In the genomic region with DNA sequence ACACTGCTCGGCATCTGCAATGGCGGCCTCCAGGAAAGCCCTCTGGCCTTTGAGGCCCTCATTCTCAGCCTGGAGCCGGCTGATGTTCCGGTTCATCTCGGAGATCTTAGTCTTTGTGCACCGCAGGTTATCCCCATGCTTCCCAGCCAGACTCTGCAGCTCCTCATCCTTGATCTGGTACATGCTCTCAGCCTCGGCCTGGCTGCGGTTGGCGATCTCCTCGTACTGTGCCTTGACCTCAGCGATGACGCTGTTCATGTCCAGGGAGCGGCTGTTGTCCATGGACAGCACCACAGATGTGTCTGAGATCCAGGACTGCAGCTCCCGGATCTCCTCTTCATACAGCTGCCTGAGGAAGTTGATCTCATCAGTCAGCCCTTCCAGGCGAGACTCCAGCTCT, we compare ENCODE assay signal across 22 cellular contexts.
"Had no signal": no experiment of that assay in that cellular context is flagged by ENCODE, and none has a peak within 500 bp of the region (broad histone marks: within the 10 kb centered on the region; RNA-seq: fewer than 3 reads in every experiment).

No MANE protein-coding gene starts in this region.

- H3K27me3 ChIP-seq: MG63, SJCRH30 had no signal

- ATAC-seq: Panc1, PC-3, SK-N-SH treated with all-trans-retinoic acid at 6 μM for 48 hours had no signal

- H3K4me1 ChIP-seq: SJCRH30 had no signal

- DNase-seq: IMR-90, Karpas-422, KG1, MG63, NCI-H1092, NCI-H1105 treated with DMSO at 0.1 percent for 48 hours, NCI-H1417 treated with DMSO at 0.1 percent for 48 hours, NCI-H146, NCI-H1694 treated with DMSO at 0.1 percent for 48 hours, NCI-H1930, NCI-H2081, NCI-H2107, NCI-H2227 treated with DMSO at 0.1 percent for 48 hours, NCI-H524, NCI-H69, NCI-H774, PC-3, SHP77 treated with DMSO at 0.1 percent for 48 hours, SJCRH30 had no signal

- H3K27ac ChIP-seq: RWPE1, SJCRH30 had no signal

- H3K9me3 ChIP-seq: MG63, SJCRH30 had no signal

- H3K4me3 ChIP-seq: MG63, SJCRH30 had no signal
